ENCODE assay signal across 24 cellular contexts in the genomic region with DNA sequence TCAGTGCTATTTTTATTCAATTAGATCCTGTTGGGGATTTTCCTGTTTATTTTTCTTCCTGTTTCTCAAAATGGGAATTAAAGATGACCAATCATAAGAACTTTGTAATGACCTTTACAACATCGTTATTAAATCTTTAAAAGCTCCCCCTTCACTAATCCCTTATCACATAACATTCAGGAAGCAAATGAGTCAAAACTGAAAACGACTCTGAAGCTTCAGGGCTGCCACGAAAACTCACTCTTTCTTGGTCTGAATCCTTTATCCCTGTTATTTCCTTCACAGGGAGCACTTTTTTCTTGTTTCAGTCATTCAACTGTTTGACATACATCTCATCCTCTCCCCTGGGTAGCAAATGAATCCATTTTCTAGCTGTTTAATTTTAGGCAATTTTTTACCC.
"Had no signal": no experiment of that assay in that cellular context is flagged by ENCODE, and none has a peak within 500 bp of the region (broad histone marks: within the 10 kb centered on the region; RNA-seq: fewer than 3 reads in every experiment).

No MANE protein-coding gene starts in this region.

- DNase-seq: activated CD4-positive, alpha-beta T cell treated with anti-CD3 and anti-CD28 coated beads for 1 hour; activated CD4-positive, alpha-beta T cell treated with anti-CD3 and anti-CD28 coated beads, Interleukin-2, amount 10 ng/mL, durations not matched to agents 7 days and 5 days; activated CD8-positive, alpha-beta T cell treated with anti-CD3 and anti-CD28 coated beads for 36 hours; activated naive CD8-positive, alpha-beta T cell treated with anti-CD3 and anti-CD28 coated beads, Interleukin-2, amount 50 U/mL, for 24 hours; activated T-cell treated with anti-CD3 and anti-CD28 coated beads, Interleukin-2, amount 50 U/mL, for 4 hours; amygdala; caudate nucleus; esophagus squamous epithelium; foreskin melanocyte; islet precursor cell; midbrain; naive thymus-derived CD4-positive, alpha-beta T cell; nucleus accumbens; right cardiac atrium; spleen; stimulated activated naive CD4-positive, alpha-beta T cell treated with Interleukin-2 at 50 U/mL for 16 hours; T1000; trophoblast cell had no signal

- H3K4me3 Mint-ChIP-seq: activated CD4-positive, alpha-beta T cell treated with anti-CD3 and anti-CD28 coated beads, Interleukin-2, amount 10 ng/mL, durations not matched to agents 7 days and 5 days; activated CD8-positive, alpha-beta T cell treated with anti-CD3 and anti-CD28 coated beads for 36 hours; activated naive CD4-positive, alpha-beta T cell treated with anti-CD3 and anti-CD28 coated beads, Interleukin-2, amount 50 U/mL, for 24 hours; activated naive CD8-positive, alpha-beta T cell treated with anti-CD3 and anti-CD28 coated beads, Interleukin-2, amount 50 U/mL, for 24 hours; activated T-cell treated with anti-CD3 and anti-CD28 coated beads, Interleukin-2, amount 50 U/mL, for 4 hours; naive thymus-derived CD4-positive, alpha-beta T cell; neural crest cell; T-helper 1 cell treated with Interleukin-12 subunit alpha and Interleukin-12 subunit beta and Interleukin-4 antibody, amounts not matched to agents 30 μg/mL and 1 μg/mL, for 36 hours; WTC11 had no signal

- H3K36me3 Mint-ChIP-seq: activated naive CD4-positive, alpha-beta T cell treated with anti-CD3 and anti-CD28 coated beads, Interleukin-2, amount 50 U/mL, for 24 hours; naive thymus-derived CD4-positive, alpha-beta T cell had no signal

- H3K27ac Mint-ChIP-seq: activated CD4-positive, alpha-beta T cell treated with anti-CD3 and anti-CD28 coated beads, Interleukin-2, amount 10 ng/mL, durations not matched to agents 7 days and 5 days; activated CD8-positive, alpha-beta T cell treated with anti-CD3 and anti-CD28 coated beads for 36 hours; activated naive CD4-positive, alpha-beta T cell treated with anti-CD3 and anti-CD28 coated beads, Interleukin-2, amount 50 U/mL, for 24 hours; activated naive CD8-positive, alpha-beta T cell treated with anti-CD3 and anti-CD28 coated beads, Interleukin-2, amount 50 U/mL, for 24 hours; activated T-helper 2 cell treated with anti-CD3 and anti-CD28 coated beads, Interferon-gamma antibody, Interleukin-2, Interleukin-4, amounts not matched to agents 10 μg/mL and 5 μg/mL and 100 μg/mL, durations not matched to agents 14 hours and 24 hours and 36 hours; naive thymus-derived CD4-positive, alpha-beta T cell; T-helper 1 cell treated with Interleukin-12 subunit alpha and Interleukin-12 subunit beta and Interleukin-4 antibody, amounts not matched to agents 30 μg/mL and 1 μg/mL, for 36 hours; WTC11 had no signal

- H3K9me3 ChIP-seq: esophagus squamous epithelium, spleen, thoracic aorta had no signal

- H3K36me3 ChIP-seq: esophagus squamous epithelium, spleen, thoracic aorta had no signal

- H3K4me1 Mint-ChIP-seq: activated naive CD4-positive, alpha-beta T cell treated with anti-CD3 and anti-CD28 coated beads, Interleukin-2, amount 50 U/mL, for 24 hours; neural crest cell had no signal

- H3K4me1 ChIP-seq: esophagus squamous epithelium had no signal

- H3K27ac ChIP-seq: esophagus squamous epithelium, spleen, thoracic aorta had no signal

- H3K27me3 Mint-ChIP-seq: activated CD4-positive, alpha-beta T cell treated with anti-CD3 and anti-CD28 coated beads, Interleukin-2, amount 10 ng/mL, durations not matched to agents 7 days and 5 days had no signal

- H3K27me3 ChIP-seq: esophagus squamous epithelium, spleen had no signal

- ATAC-seq: activated CD8-positive, alpha-beta T cell treated with anti-CD3 and anti-CD28 coated beads for 36 hours; activated naive CD8-positive, alpha-beta T cell treated with anti-CD3 and anti-CD28 coated beads, Interleukin-2, amount 50 U/mL, for 24 hours; activated T-cell treated with anti-CD3 and anti-CD28 coated beads, Interleukin-2, amount 50 U/mL, for 4 hours; naive thymus-derived CD4-positive, alpha-beta T cell; right cardiac atrium; WTC11 had no signal

- H3K4me3 ChIP-seq: esophagus squamous epithelium, spleen, thoracic aorta had no signal

- H3K9me3 Mint-ChIP-seq: activated CD4-positive, alpha-beta T cell treated with anti-CD3 and anti-CD28 coated beads, Interleukin-2, amount 10 ng/mL, durations not matched to agents 7 days and 5 days; activated CD8-positive, alpha-beta T cell treated with anti-CD3 and anti-CD28 coated beads for 36 hours; activated naive CD4-positive, alpha-beta T cell treated with anti-CD3 and anti-CD28 coated beads, Interleukin-2, amount 50 U/mL, for 24 hours; activated naive CD8-positive, alpha-beta T cell treated with anti-CD3 and anti-CD28 coated beads, Interleukin-2, amount 50 U/mL, for 24 hours; activated T-cell treated with anti-CD3 and anti-CD28 coated beads, Interleukin-2, amount 50 U/mL, for 4 hours; activated T-helper 2 cell treated with anti-CD3 and anti-CD28 coated beads, Interferon-gamma antibody, Interleukin-2, Interleukin-4, amounts not matched to agents 10 μg/mL and 5 μg/mL and 100 μg/mL, durations not matched to agents 14 hours and 24 hours and 36 hours; neural crest cell; T-helper 1 cell treated with Interleukin-12 subunit alpha and Interleukin-12 subunit beta and Interleukin-4 antibody, amounts not matched to agents 30 μg/mL and 1 μg/mL, for 36 hours had no signal
